Comparison of ENCODE assay signal across 16 cellular contexts in the genomic region with DNA sequence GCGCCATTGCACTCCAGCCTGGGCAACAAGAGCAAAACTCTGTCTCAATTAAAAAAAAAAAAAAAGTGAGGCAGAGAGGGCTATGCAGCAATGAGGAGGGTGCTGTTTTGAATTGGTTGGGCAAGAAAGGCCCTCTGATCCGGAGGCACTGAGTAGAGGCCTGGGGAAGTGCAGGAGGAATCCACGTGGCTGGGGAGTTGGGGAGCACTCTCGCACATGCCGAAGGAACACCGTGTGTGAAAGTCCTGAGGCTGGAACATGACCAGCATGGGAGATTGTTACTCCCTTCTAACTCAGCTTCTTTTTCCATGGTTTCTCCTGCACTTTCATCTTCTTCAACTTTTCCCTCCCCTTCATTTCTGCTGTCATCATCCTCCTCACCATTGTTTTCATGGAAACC.
DNase-seq lines count a peak whose midpoint lies in the region; FAIRE-seq and TF ChIP-seq lines count a peak whose summit lies in the region.
"Had no signal": no experiment of that assay in that cellular context is flagged by ENCODE, and none has a peak within 500 bp of the region (broad histone marks: within the 10 kb centered on the region; RNA-seq: fewer than 3 reads in every experiment).

No MANE protein-coding gene starts in this region.

- FAIRE-seq in urothelium cell line (lab: Jason Lieb, UNC): no peak
- FAIRE-seq: GM12878, GM19239 had no signal

- peaks cover 13% of the 10 kb centered on the region for H3K36me3 Mint-ChIP-seq in glutamatergic neuron (ENCODE audit: unreplicated experiment)
- H3K36me3 Mint-ChIP-seq: CD14-positive monocyte; CD8-positive, alpha-beta T cell had no signal

- peak overlapping the region; percentile 64 for H3K4me3 Mint-ChIP-seq in glutamatergic neuron (ENCODE audit: unreplicated experiment)
- H3K4me3 Mint-ChIP-seq: CD8-positive, alpha-beta T cell had no signal

- in situ Hi-C loops in brain microvascular endothelial cell (cut with HindIII; ENCODE audit: low pct_ligation_motif_present, low sequenced_read_pairs): no loop called here

- H3K4me1 ChIP-seq in BLaER1 treated with 17β-estradiol and CSF1 and Interleukin-3, amounts not matched to agents 10 nM and 100 nM: peaks cover 9 to 53% (median 35%) of the 10 kb centered on the region in 10 experiments; a peak in 18 of 20 replicates
- H3K4me1 ChIP-seq: BE2C, HAP-1 had no signal

- H3K36me3 ChIP-seq in BLaER1 treated with 17β-estradiol and CSF1 and Interleukin-3, amounts not matched to agents 10 nM and 100 nM: no peaks in the 10 kb centered on the region
- H3K36me3 ChIP-seq in brain microvascular endothelial cell (replicated peaks): no peaks in the 10 kb centered on the region
- H3K36me3 ChIP-seq: BE2C, HAP-1 had no signal

- H3K9ac ChIP-seq in BLaER1 treated with 17β-estradiol and CSF1 and Interleukin-3, amounts not matched to agents 10 nM and 100 nM: no peak overlapping the region

- DNase-seq in AG20443 (ENCODE audit: low spot score) (peak; percentile 3), glutamatergic neuron (no peak), urothelium cell line (ENCODE audit: low spot score) (peak; percentile 4), brain microvascular endothelial cell (no peak)
- DNase-seq in stimulated activated CD4-positive, alpha-beta T cell treated with anti-CD3 and anti-CD28 coated beads, Interleukin-4, amount 100 ng/mL, for 4 hours: no peak
- DNase-seq: BE2C, COR-L47, DMS53, DND-41, EL had no signal

- H3K4me3 ChIP-seq in BLaER1 treated with 17β-estradiol and CSF1 and Interleukin-3, amounts not matched to agents 10 nM and 100 nM: no peak overlapping the region
- H3K4me3 ChIP-seq in brain microvascular endothelial cell (ENCODE audit: low read depth, low read length): no peak overlapping the region
- H3K4me3 ChIP-seq: GM12878, HAP-1 had no signal

- H4K20me1 ChIP-seq in BLaER1 treated with 17β-estradiol and CSF1 and Interleukin-3, amounts not matched to agents 10 nM and 100 nM: no peaks in the 10 kb centered on the region

- H3K27ac ChIP-seq in BLaER1 treated with 17β-estradiol and CSF1 and Interleukin-3, amounts not matched to agents 10 nM and 100 nM: no peak overlapping the region
- no peak overlapping the region for H3K27ac ChIP-seq in brain microvascular endothelial cell

- peak overlapping the region in 8 of 11 experiments; percentile 38 to 76 (median 50); a peak in 16 of 22 replicates for H3K4me2 ChIP-seq in BLaER1 treated with 17β-estradiol and CSF1 and Interleukin-3, amounts not matched to agents 10 nM and 100 nM

- peaks cover 7% of the 10 kb centered on the region for H3K9me3 Mint-ChIP-seq in glutamatergic neuron (ENCODE audit: unreplicated experiment)
- H3K9me3 Mint-ChIP-seq: CD8-positive, alpha-beta T cell had no signal

- peak overlapping the region; percentile 52 for H3K27ac Mint-ChIP-seq in glutamatergic neuron (ENCODE audit: unreplicated experiment)
- H3K27ac Mint-ChIP-seq: CD8-positive, alpha-beta T cell had no signal

- H3K9me3 ChIP-seq in BLaER1 treated with 17β-estradiol and CSF1 and Interleukin-3, amounts not matched to agents 10 nM and 100 nM (replicated peaks in 1 of 11): peaks cover 0 to 13% (median 6%) of the 10 kb centered on the region in 11 experiments; a peak in 10 of 22 replicates
- H3K9me3 ChIP-seq: BE2C, HAP-1 had no signal

- peaks cover 9% of the 10 kb centered on the region for H3K27me3 Mint-ChIP-seq in glutamatergic neuron (ENCODE audit: unreplicated experiment)

- peaks cover 27% of the 10 kb centered on the region for H3K4me1 Mint-ChIP-seq in glutamatergic neuron (ENCODE audit: low read depth, unreplicated experiment)

- no peak for TF ChIP-seq CTCF in glutamatergic neuron (IDR thresholded peaks at IDR 0.05; ENCODE audit: partially characterized antibody, unreplicated experiment)
- no peak for TF ChIP-seq CTCF in brain microvascular endothelial cell (IDR thresholded peaks at IDR 0.05; ENCODE audit: low read depth, low read length, missing control alignments)

- no peaks in the 10 kb centered on the region for H3K27me3 ChIP-seq in BLaER1 treated with 17β-estradiol and CSF1 and Interleukin-3, amounts not matched to agents 10 nM and 100 nM
- no peaks in the 10 kb centered on the region for H3K27me3 ChIP-seq in brain microvascular endothelial cell (replicated peaks)
- H3K27me3 ChIP-seq: BE2C had no signal

Comparison
In these comparisons a context has a peak if more than half of its experiments do, and no peak if none do; other contexts are left out.
1. DNase-seq: peak in AG20443 (single experiment) and urothelium cell line (single experiment); none in glutamatergic neuron (single experiment), brain microvascular endothelial cell (single experiment) and stimulated activated CD4-positive, alpha-beta T cell treated with anti-CD3 and anti-CD28 coated beads, Interleukin-4, amount 100 ng/mL, for 4 hours (0 of 2).